14 cellular contexts compared by ENCODE assay signal in the genomic region with DNA sequence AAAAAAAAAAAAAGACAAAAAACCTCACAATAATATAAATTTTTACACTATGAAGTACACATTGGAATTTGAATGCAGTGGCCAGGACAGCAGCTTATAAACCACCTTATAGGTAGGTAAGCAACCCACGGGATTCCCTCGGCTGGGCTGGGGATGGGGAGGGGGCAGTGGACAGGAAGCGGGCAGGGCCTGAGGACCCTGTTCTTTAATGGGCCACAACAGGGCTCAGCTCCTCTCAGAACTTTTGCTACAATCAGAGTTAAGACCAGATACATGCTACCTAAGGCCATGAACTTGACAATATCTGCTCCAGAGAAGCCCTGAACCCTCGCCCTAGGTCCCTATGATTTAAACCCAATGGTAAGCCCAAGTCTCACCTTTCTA. TPM values are rescaled to one million over a fixed set of nuclear protein-coding genes. Genes with fewer than 3 reads are reported as not detected.
A peak's percentile ranks its signal among the peaks of the same experiment; 100 is the strongest.
DNase-seq lines count a peak whose midpoint lies in the region; ATAC-seq and TF ChIP-seq lines count a peak whose summit lies in the region.
"Had no signal": no experiment of that assay in that cellular context is flagged by ENCODE, and none has a peak within 500 bp of the region (broad histone marks: within the 10 kb centered on the region; RNA-seq: fewer than 3 reads in every experiment).

No MANE protein-coding gene starts in this region.

- peak overlapping the region; percentile 78 for H3K27ac Mint-ChIP-seq in activated CD4-positive, alpha-beta T cell treated with anti-CD3 and anti-CD28 coated beads, Interleukin-2, amount 10 ng/mL, durations not matched to agents 7 days and 5 days
- peak overlapping the region; percentile 49 to 88 for H3K27ac Mint-ChIP-seq in effector memory CD8-positive, alpha-beta T cell
- H3K27ac Mint-ChIP-seq in stimulated activated naive B cell treated with anti-CD40 and anti-IgM and Interleukin-4, amounts not matched to agents 10 μg/mL and 1 μg/mL and 100 μg/mL, for 72 hours, result peak overlapping the region; percentile 88

- no peak for TF ChIP-seq POLR2A in NB4 (IDR thresholded peaks at IDR 0.05; ENCODE audit: extremely low read depth, insufficient read length)

- no peak for TF ChIP-seq CTCF in NB4 (IDR thresholded peaks at IDR 0.05; ENCODE audit: low read depth, low read length)

- POLR2A ChIA-PET in activated CD4-positive, alpha-beta T cell treated with anti-CD3 and anti-CD28 coated beads, Interleukin-2, amount 10 ng/mL, durations not matched to agents 7 days and 5 days (lab: Charles Lee), result no interaction called here

- no peaks in the 10 kb centered on the region for H3K9me3 Mint-ChIP-seq in activated CD4-positive, alpha-beta T cell treated with anti-CD3 and anti-CD28 coated beads, Interleukin-2, amount 10 ng/mL, durations not matched to agents 7 days and 5 days
- H3K9me3 Mint-ChIP-seq in effector memory CD8-positive, alpha-beta T cell, result no peaks in the 10 kb centered on the region
- no peaks in the 10 kb centered on the region for H3K9me3 Mint-ChIP-seq in stimulated activated naive B cell treated with anti-CD40 and anti-IgM and Interleukin-4, amounts not matched to agents 10 μg/mL and 1 μg/mL and 100 μg/mL, for 72 hours

- CTCF ChIA-PET in activated CD4-positive, alpha-beta T cell treated with anti-CD3 and anti-CD28 coated beads, Interleukin-2, amount 10 ng/mL, durations not matched to agents 7 days and 5 days (lab: Charles Lee), result interaction anchor here (0.7 to 22.5 kb wide), 13 partner anchors 8 to 264 kb away, joined by 3 to 357 read pairs (median 5); a partner anchor contains a TSS

- no peak for ATAC-seq in effector memory CD8-positive, alpha-beta T cell (replicated peaks)
- no peak for ATAC-seq in stimulated activated naive B cell treated with anti-CD40 and anti-IgM and Interleukin-4, amounts not matched to agents 10 μg/mL and 1 μg/mL and 100 μg/mL, for 72 hours (replicated peaks)
- ATAC-seq in GM21528 (IDR thresholded peaks at IDR 0.05; ENCODE audit: low FRiP score, unreplicated experiment), result no peak
- no peak for ATAC-seq in SK-N-SH treated with all-trans-retinoic acid at 6 μM for 48 hours
- ATAC-seq: Right ventricle myocardium inferior had no signal

- H3K4me1 Mint-ChIP-seq in activated CD4-positive, alpha-beta T cell treated with anti-CD3 and anti-CD28 coated beads, Interleukin-2, amount 10 ng/mL, durations not matched to agents 7 days and 5 days, result peaks cover 75% of the 10 kb centered on the region
- peaks cover 20 to 26% of the 10 kb centered on the region in 2 donors for H3K4me1 Mint-ChIP-seq in effector memory CD8-positive, alpha-beta T cell (ENCODE audit: low read depth in 2 of 2)
- peaks cover 56 to 75% of the 10 kb centered on the region in 2 donors for H3K4me1 Mint-ChIP-seq in stimulated activated naive B cell treated with anti-CD40 and anti-IgM and Interleukin-4, amounts not matched to agents 10 μg/mL and 1 μg/mL and 100 μg/mL, for 72 hours

- H3K27me3 Mint-ChIP-seq in activated CD4-positive, alpha-beta T cell treated with anti-CD3 and anti-CD28 coated beads, Interleukin-2, amount 10 ng/mL, durations not matched to agents 7 days and 5 days, result no peaks in the 10 kb centered on the region
- no peaks in the 10 kb centered on the region for H3K27me3 Mint-ChIP-seq in effector memory CD8-positive, alpha-beta T cell
- no peaks in the 10 kb centered on the region for H3K27me3 Mint-ChIP-seq in stimulated activated naive B cell treated with anti-CD40 and anti-IgM and Interleukin-4, amounts not matched to agents 10 μg/mL and 1 μg/mL and 100 μg/mL, for 72 hours

- H3K36me3 Mint-ChIP-seq in activated CD4-positive, alpha-beta T cell treated with anti-CD3 and anti-CD28 coated beads, Interleukin-2, amount 10 ng/mL, durations not matched to agents 7 days and 5 days (ENCODE audit: low read depth), result peaks cover 67% of the 10 kb centered on the region
- peaks cover 79% of the 10 kb centered on the region for H3K36me3 Mint-ChIP-seq in effector memory CD8-positive, alpha-beta T cell (ENCODE audit: insufficient read depth)
- peaks cover 44 to 67% of the 10 kb centered on the region in 2 donors for H3K36me3 Mint-ChIP-seq in stimulated activated naive B cell treated with anti-CD40 and anti-IgM and Interleukin-4, amounts not matched to agents 10 μg/mL and 1 μg/mL and 100 μg/mL, for 72 hours

- H3K4me3 Mint-ChIP-seq in activated CD4-positive, alpha-beta T cell treated with anti-CD3 and anti-CD28 coated beads, Interleukin-2, amount 10 ng/mL, durations not matched to agents 7 days and 5 days, result no peak overlapping the region
- peak overlapping the region in 1 of 2 donors; percentile 46 for H3K4me3 Mint-ChIP-seq in effector memory CD8-positive, alpha-beta T cell
- H3K4me3 Mint-ChIP-seq in stimulated activated naive B cell treated with anti-CD40 and anti-IgM and Interleukin-4, amounts not matched to agents 10 μg/mL and 1 μg/mL and 100 μg/mL, for 72 hours, result no peak overlapping the region

- DNase-seq in activated CD4-positive, alpha-beta T cell treated with anti-CD3 and anti-CD28 coated beads, Interleukin-2, amount 10 ng/mL, durations not matched to agents 7 days and 5 days, result no peak
- no peak for DNase-seq in activated CD4-positive, alpha-beta T cell treated with anti-CD3 and anti-CD28 coated beads, Interleukin-2, amount 50 U/mL, for 4 hours
- DNase-seq in NB4 (ENCODE audit: low read depth), result no peak
- DNase-seq in effector memory CD8-positive, alpha-beta T cell, result no peak
- no peak for DNase-seq in stimulated activated naive B cell treated with anti-CD40 and anti-IgM and Interleukin-4, amounts not matched to agents 10 μg/mL and 1 μg/mL and 100 μg/mL, for 72 hours
- no peak for DNase-seq in dermis blood vessel endothelial cell
- DNase-seq: left colon, NCI-H1694 treated with DMSO at 0.1 percent for 48 hours, NCI-H526, sigmoid colon had no signal

- peak overlapping the region; percentile 46 for H3K4me3 ChIP-seq in NB4 (ENCODE audit: low read depth, low read length)
- H3K4me3 ChIP-seq: tibial nerve had no signal

TF ChIP-seq in SK-N-SH treated with all-trans-retinoic acid at 6 μM for 48 hours, 23 proteins besides CTCF, POLR2A, EP300 and RAD21:
- TF ChIP-seq ZNF70 (CRISPR knock-in tag; IDR thresholded peaks at IDR 0.05) (no peak), OSR1 (CRISPR knock-in tag; IDR thresholded peaks at IDR 0.05) (no peak), PPARA (CRISPR knock-in tag; IDR thresholded peaks at IDR 0.05; ENCODE audit: borderline replicate concordance) (no peak), BACH2 (CRISPR knock-in tag; IDR thresholded peaks at IDR 0.05; ENCODE audit: borderline replicate concordance) (no peak), ESRRG (CRISPR knock-in tag; IDR thresholded peaks at IDR 0.05) (no peak), GLIS3 (CRISPR knock-in tag; IDR thresholded peaks at IDR 0.05) (no peak), ZFP30 (CRISPR knock-in tag; IDR thresholded peaks at IDR 0.05) (no peak), CSDC2 (CRISPR knock-in tag; IDR thresholded peaks at IDR 0.05) (no peak), SNAI2 (CRISPR knock-in tag; IDR thresholded peaks at IDR 0.05) (no peak), ZFP3 (CRISPR knock-in tag; IDR thresholded peaks at IDR 0.05) (no peak), TOX (CRISPR knock-in tag; IDR thresholded peaks at IDR 0.05; ENCODE audit: borderline replicate concordance) (no peak), ARNTL (CRISPR knock-in tag; IDR thresholded peaks at IDR 0.05; ENCODE audit: borderline replicate concordance, low read depth) (no peak)
- TF ChIP-seq, protein P1, sequence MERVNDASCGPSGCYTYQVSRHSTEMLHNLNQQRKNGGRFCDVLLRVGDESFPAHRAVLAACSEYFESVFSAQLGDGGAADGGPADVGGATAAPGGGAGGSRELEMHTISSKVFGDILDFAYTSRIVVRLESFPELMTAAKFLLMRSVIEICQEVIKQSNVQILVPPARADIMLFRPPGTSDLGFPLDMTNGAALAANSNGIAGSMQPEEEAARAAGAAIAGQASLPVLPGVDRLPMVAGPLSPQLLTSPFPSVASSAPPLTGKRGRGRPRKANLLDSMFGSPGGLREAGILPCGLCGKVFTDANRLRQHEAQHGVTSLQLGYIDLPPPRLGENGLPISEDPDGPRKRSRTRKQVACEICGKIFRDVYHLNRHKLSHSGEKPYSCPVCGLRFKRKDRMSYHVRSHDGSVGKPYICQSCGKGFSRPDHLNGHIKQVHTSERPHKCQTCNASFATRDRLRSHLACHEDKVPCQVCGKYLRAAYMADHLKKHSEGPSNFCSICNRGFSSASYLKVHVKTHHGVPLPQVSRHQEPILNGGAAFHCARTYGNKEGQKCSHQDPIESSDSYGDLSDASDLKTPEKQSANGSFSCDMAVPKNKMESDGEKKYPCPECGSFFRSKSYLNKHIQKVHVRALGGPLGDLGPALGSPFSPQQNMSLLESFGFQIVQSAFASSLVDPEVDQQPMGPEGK (CRISPR knock-in tag; IDR thresholded peaks at IDR 0.05; ENCODE audit: borderline replicate concordance), result no peak
- TF ChIP-seq, protein P2, sequence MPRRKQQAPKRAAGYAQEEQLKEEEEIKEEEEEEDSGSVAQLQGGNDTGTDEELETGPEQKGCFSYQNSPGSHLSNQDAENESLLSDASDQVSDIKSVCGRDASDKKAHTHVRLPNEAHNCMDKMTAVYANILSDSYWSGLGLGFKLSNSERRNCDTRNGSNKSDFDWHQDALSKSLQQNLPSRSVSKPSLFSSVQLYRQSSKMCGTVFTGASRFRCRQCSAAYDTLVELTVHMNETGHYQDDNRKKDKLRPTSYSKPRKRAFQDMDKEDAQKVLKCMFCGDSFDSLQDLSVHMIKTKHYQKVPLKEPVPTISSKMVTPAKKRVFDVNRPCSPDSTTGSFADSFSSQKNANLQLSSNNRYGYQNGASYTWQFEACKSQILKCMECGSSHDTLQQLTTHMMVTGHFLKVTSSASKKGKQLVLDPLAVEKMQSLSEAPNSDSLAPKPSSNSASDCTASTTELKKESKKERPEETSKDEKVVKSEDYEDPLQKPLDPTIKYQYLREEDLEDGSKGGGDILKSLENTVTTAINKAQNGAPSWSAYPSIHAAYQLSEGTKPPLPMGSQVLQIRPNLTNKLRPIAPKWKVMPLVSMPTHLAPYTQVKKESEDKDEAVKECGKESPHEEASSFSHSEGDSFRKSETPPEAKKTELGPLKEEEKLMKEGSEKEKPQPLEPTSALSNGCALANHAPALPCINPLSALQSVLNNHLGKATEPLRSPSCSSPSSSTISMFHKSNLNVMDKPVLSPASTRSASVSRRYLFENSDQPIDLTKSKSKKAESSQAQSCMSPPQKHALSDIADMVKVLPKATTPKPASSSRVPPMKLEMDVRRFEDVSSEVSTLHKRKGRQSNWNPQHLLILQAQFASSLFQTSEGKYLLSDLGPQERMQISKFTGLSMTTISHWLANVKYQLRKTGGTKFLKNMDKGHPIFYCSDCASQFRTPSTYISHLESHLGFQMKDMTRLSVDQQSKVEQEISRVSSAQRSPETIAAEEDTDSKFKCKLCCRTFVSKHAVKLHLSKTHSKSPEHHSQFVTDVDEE (CRISPR knock-in tag; IDR thresholded peaks at IDR 0.05), result no peak
TF ChIP-seq in SK-N-SH treated with all-trans-retinoic acid at 6 μM for 48 hours: peak in this region for 0.

RNA-seq across cellular contexts. Expression of a gene that starts 25.1 kb away (rescaled TPM):
- 100 to 1,000 TPM in 1 of 2 experiments, 10 to 100 TPM in 1; 99.5 to 108 TPM for total RNA-seq in activated CD4-positive, alpha-beta T cell treated with anti-CD3 and anti-CD28 coated beads, Interleukin-2, amount 10 ng/mL, durations not matched to agents 7 days and 5 days
- 51.4 and 60.2 TPM in 2 replicates for total RNA-seq in dermis blood vessel endothelial cell

RNA-seq across cellular contexts. Expression of a gene that starts 37.2 kb away (rescaled TPM):
- total RNA-seq in activated CD4-positive, alpha-beta T cell treated with anti-CD3 and anti-CD28 coated beads, Interleukin-2, amount 10 ng/mL, durations not matched to agents 7 days and 5 days, result 100 to 1,000 TPM; 150 to 164 TPM
- 46.3 and 46.8 TPM in 2 replicates for total RNA-seq in dermis blood vessel endothelial cell
